1 cellular context compared by ENCODE assay signal in the genomic region with DNA sequence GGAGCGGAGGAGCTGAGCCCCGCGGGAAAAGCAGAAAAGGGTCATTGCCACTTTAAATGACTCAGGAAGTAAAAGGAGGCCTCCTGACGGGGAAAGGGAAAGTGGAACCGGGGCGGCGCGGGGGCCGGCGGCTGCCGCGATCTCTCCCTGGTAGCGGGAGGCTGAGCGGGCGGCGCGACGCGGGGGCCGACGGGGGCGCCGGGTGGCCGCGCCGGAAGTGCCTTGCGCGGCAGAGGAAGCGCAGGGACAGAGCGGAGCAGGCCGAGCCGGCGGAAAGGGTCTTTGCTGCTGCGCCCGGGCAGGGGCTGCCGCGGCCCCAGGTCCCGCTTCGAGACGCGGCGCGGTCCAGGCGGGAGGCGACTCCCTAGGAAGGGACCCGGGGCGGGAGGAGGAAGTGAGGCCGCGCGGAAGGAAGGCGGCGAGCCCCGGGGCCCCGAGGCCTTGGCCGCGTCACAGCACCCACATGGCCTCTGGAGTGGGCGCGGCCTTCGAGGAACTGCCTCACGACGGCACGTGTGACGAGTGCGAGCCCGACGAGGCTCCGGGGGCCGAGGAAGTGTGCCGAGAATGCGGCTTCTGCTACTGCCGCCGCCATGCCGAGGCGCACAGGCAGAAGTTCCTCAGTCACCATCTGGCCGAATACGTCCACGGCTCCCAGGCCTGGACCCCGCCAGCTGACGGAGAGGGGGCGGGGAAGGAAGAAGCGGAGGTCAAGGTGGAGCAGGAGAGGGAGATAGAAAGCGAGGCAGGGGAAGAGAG.
A peak's percentile ranks its signal among the peaks of the same experiment; 100 is the strongest.
TF ChIP-seq lines count a peak whose summit lies in the region.

A gene with protein sequence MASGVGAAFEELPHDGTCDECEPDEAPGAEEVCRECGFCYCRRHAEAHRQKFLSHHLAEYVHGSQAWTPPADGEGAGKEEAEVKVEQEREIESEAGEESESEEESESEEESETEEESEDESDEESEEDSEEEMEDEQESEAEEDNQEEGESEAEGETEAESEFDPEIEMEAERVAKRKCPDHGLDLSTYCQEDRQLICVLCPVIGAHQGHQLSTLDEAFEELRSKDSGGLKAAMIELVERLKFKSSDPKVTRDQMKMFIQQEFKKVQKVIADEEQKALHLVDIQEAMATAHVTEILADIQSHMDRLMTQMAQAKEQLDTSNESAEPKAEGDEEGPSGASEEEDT (plus strand): TSS at position 127 of the 759 bp plus-strand sequence. CDS start 337 bp downstream, at position 464.

TF ChIP-seq in HepG2, 621 proteins besides CTCF, POLR2A, EP300 and RAD21 (continued from another document and continues in another):
- TF ChIP-seq, protein P1, sequence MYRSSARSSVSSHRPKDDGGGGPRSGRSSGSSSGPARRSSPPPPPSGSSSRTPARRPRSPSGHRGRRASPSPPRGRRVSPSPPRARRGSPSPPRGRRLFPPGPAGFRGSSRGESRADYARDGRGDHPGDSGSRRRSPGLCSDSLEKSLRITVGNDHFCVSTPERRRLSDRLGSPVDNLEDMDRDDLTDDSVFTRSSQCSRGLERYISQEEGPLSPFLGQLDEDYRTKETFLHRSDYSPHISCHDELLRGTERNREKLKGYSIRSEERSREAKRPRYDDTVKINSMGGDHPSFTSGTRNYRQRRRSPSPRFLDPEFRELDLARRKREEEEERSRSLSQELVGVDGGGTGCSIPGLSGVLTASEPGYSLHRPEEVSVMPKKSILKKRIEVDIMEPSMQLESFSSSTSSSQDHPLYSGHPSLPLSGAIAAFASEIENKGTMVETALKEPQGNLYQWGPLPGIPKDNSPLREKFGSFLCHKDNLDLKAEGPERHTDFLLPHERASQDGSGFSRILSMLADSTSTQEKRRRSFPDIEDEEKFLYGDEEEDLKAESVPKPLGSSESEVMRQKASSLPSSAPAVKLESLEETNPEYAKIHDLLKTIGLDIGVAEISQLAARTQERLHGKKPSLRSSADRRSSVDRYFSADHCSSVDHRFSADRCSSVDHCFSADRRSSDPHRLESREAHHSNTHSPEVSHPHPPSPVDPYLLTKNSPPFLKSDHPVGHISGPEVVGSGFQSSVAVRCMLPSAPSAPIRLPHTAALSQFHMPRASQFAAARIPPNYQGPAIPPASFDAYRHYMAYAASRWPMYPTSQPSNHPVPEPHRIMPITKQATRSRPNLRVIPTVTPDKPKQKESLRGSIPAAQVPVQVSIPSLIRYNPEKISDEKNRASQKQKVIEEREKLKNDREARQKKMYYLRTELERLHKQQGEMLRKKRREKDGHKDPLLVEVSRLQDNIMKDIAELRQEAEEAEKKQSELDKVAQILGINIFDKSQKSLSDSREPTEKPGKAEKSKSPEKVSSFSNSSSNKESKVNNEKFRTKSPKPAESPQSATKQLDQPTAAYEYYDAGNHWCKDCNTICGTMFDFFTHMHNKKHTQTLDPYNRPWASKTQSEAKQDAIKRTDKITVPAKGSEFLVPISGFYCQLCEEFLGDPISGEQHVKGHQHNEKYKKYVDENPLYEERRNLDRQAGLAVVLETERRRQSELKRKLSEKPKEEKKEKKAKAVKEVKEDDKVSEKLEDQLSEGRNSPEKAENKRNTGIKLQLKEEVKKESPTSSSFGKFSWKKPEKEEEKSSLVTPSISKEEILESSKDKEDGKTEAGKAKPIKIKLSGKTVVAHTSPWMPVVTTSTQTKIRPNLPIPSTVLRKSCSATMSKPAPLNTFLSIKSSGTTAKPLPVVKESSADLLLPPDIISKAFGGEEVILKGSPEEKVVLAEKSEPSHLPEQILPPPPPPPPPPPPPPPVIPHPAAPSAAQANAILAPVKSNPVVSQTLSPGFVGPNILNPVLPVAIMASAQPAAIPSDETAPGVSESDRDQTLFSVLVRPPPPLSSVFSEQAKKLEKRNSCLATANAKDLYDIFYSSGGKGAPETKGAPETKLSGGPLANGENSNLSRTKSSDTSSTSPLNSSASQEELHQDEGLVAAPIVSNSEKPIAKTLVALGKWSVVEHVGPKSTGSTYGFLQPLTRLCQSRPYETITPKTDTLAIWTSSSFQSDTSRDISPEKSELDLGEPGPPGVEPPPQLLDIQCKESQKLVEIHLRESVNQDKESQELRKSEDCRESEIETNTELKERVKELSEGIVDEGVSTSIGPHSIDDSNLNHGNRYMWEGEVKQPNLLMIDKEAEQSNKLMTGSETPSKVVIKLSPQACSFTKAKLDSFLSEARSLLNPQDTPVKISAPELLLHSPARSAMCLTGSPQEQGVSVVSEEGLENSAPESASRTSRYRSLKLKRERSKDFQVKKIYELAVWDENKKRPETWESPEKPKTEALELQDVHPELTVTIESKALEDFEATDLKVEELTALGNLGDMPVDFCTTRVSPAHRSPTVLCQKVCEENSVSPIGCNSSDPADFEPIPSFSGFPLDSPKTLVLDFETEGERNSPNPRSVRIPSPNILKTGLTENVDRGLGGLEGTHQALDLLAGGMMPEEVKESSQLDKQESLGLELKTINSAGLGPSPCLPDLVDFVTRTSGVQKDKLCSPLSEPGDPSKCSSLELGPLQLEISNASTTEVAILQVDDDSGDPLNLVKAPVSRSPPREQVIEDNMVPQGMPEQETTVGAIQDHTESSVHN (CRISPR knock-in tag; IDR thresholded peaks at IDR 0.05): peak; percentile 99
- peak; percentile 97 for TF ChIP-seq ZNF557 (CRISPR knock-in tag; IDR thresholded peaks at IDR 0.05)
- TF ChIP-seq, protein P2, sequence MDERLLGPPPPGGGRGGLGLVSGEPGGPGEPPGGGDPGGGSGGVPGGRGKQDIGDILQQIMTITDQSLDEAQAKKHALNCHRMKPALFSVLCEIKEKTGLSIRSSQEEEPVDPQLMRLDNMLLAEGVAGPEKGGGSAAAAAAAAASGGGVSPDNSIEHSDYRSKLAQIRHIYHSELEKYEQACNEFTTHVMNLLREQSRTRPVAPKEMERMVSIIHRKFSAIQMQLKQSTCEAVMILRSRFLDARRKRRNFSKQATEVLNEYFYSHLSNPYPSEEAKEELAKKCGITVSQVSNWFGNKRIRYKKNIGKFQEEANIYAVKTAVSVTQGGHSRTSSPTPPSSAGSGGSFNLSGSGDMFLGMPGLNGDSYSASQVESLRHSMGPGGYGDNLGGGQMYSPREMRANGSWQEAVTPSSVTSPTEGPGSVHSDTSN (CRISPR knock-in tag; IDR thresholded peaks at IDR 0.05): no peak
- peak; percentile 73; the same call in 1 of the 2 replicates for TF ChIP-seq ZNF3 (CRISPR knock-in tag; IDR thresholded peaks at IDR 0.05)
- no peak for TF ChIP-seq FOXA1 (IDR thresholded peaks at IDR 0.05)
- no peak for TF ChIP-seq FOXA1 (CRISPR knock-in tag; IDR thresholded peaks at IDR 0.05)
- no peak for TF ChIP-seq SYNCRIP (IDR thresholded peaks at IDR 0.05; ENCODE audit: insufficient read depth, low read depth, low read length)
- TF ChIP-seq ZNF20 (CRISPR knock-in tag; IDR thresholded peaks at IDR 0.05): peak; percentile 78
- peak; percentile 50 for TF ChIP-seq SAP130 (CRISPR knock-in tag; IDR thresholded peaks at IDR 0.05; ENCODE audit: low read depth)
- TF ChIP-seq, protein P3, sequence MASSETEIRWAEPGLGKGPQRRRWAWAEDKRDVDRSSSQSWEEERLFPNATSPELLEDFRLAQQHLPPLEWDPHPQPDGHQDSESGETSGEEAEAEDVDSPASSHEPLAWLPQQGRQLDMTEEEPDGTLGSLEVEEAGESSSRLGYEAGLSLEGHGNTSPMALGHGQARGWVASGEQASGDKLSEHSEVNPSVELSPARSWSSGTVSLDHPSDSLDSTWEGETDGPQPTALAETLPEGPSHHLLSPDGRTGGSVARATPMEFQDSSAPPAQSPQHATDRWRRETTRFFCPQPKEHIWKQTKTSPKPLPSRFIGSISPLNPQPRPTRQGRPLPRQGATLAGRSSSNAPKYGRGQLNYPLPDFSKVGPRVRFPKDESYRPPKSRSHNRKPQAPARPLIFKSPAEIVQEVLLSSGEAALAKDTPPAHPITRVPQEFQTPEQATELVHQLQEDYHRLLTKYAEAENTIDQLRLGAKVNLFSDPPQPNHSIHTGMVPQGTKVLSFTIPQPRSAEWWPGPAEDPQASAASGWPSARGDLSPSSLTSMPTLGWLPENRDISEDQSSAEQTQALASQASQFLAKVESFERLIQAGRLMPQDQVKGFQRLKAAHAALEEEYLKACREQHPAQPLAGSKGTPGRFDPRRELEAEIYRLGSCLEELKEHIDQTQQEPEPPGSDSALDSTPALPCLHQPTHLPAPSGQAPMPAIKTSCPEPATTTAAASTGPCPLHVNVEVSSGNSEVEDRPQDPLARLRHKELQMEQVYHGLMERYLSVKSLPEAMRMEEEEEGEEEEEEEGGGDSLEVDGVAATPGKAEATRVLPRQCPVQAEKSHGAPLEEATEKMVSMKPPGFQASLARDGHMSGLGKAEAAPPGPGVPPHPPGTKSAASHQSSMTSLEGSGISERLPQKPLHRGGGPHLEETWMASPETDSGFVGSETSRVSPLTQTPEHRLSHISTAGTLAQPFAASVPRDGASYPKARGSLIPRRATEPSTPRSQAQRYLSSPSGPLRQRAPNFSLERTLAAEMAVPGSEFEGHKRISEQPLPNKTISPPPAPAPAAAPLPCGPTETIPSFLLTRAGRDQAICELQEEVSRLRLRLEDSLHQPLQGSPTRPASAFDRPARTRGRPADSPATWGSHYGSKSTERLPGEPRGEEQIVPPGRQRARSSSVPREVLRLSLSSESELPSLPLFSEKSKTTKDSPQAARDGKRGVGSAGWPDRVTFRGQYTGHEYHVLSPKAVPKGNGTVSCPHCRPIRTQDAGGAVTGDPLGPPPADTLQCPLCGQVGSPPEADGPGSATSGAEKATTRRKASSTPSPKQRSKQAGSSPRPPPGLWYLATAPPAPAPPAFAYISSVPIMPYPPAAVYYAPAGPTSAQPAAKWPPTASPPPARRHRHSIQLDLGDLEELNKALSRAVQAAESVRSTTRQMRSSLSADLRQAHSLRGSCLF (CRISPR knock-in tag; IDR thresholded peaks at IDR 0.05; ENCODE audit: borderline replicate concordance): peak; percentile 97
- TF ChIP-seq KDM2A (CRISPR knock-in tag; IDR thresholded peaks at IDR 0.05; ENCODE audit: borderline replicate concordance, low read depth): peak; percentile 75; the same call in 1 of the 2 replicates
- TF ChIP-seq PITX1 (CRISPR knock-in tag; IDR thresholded peaks at IDR 0.05): peak; percentile 31; the same call in 1 of the 2 replicates
- TF ChIP-seq NR1H2 (CRISPR knock-in tag; IDR thresholded peaks at IDR 0.05; ENCODE audit: borderline replicate concordance, low read depth): peak; percentile 99
- TF ChIP-seq ATM (IDR thresholded peaks at IDR 0.05; ENCODE audit: borderline replicate concordance): no peak
- TF ChIP-seq, protein P4, sequence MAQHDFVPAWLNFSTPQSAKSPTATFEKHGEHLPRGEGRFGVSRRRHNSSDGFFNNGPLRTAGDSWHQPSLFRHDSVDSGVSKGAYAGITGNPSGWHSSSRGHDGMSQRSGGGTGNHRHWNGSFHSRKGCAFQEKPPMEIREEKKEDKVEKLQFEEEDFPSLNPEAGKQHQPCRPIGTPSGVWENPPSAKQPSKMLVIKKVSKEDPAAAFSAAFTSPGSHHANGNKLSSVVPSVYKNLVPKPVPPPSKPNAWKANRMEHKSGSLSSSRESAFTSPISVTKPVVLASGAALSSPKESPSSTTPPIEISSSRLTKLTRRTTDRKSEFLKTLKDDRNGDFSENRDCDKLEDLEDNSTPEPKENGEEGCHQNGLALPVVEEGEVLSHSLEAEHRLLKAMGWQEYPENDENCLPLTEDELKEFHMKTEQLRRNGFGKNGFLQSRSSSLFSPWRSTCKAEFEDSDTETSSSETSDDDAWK (CRISPR knock-in tag; IDR thresholded peaks at IDR 0.05): no peak
- TF ChIP-seq ATF7 (IDR thresholded peaks at IDR 0.05): no peak
- TF ChIP-seq ATF7 (CRISPR knock-in tag; IDR thresholded peaks at IDR 0.05): peak; percentile 91
- TF ChIP-seq, protein P5, sequence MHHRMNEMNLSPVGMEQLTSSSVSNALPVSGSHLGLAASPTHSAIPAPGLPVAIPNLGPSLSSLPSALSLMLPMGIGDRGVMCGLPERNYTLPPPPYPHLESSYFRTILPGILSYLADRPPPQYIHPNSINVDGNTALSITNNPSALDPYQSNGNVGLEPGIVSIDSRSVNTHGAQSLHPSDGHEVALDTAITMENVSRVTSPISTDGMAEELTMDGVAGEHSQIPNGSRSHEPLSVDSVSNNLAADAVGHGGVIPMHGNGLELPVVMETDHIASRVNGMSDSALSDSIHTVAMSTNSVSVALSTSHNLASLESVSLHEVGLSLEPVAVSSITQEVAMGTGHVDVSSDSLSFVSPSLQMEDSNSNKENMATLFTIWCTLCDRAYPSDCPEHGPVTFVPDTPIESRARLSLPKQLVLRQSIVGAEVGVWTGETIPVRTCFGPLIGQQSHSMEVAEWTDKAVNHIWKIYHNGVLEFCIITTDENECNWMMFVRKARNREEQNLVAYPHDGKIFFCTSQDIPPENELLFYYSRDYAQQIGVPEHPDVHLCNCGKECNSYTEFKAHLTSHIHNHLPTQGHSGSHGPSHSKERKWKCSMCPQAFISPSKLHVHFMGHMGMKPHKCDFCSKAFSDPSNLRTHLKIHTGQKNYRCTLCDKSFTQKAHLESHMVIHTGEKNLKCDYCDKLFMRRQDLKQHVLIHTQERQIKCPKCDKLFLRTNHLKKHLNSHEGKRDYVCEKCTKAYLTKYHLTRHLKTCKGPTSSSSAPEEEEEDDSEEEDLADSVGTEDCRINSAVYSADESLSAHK (CRISPR knock-in tag; IDR thresholded peaks at IDR 0.05; ENCODE audit: borderline replicate concordance): no peak
- no peak for TF ChIP-seq GFI1 (CRISPR knock-in tag; IDR thresholded peaks at IDR 0.05; ENCODE audit: borderline replicate concordance)
- TF ChIP-seq, protein P6, sequence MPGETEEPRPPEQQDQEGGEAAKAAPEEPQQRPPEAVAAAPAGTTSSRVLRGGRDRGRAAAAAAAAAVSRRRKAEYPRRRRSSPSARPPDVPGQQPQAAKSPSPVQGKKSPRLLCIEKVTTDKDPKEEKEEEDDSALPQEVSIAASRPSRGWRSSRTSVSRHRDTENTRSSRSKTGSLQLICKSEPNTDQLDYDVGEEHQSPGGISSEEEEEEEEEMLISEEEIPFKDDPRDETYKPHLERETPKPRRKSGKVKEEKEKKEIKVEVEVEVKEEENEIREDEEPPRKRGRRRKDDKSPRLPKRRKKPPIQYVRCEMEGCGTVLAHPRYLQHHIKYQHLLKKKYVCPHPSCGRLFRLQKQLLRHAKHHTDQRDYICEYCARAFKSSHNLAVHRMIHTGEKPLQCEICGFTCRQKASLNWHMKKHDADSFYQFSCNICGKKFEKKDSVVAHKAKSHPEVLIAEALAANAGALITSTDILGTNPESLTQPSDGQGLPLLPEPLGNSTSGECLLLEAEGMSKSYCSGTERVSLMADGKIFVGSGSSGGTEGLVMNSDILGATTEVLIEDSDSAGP (CRISPR knock-in tag; IDR thresholded peaks at IDR 0.05; ENCODE audit: borderline replicate concordance): peak; percentile 99
- TF ChIP-seq TBX3 (IDR thresholded peaks at IDR 0.05; ENCODE audit: borderline replicate concordance): no peak; the same call in 1 of the 2 replicates
- TF ChIP-seq HNRNPL (IDR thresholded peaks at IDR 0.05; ENCODE audit: low read depth, low read length): no peak
- peak; percentile 94 for TF ChIP-seq ZNF564 (CRISPR knock-in tag; IDR thresholded peaks at IDR 0.05)
- TF ChIP-seq SRSF1 (optimal IDR thresholded peaks at IDR 0.05; ENCODE audit: low read depth, low read length): no peak
- TF ChIP-seq ARHGAP35 (CRISPR knock-in tag; IDR thresholded peaks at IDR 0.05; ENCODE audit: borderline replicate concordance): peak; percentile 99
- peak; percentile 98 for TF ChIP-seq ARID2 (CRISPR knock-in tag; IDR thresholded peaks at IDR 0.05; ENCODE audit: borderline replicate concordance)
- peak; percentile 95; the same call in 1 of the 2 replicates for TF ChIP-seq ZNF660 (CRISPR knock-in tag; IDR thresholded peaks at IDR 0.05; ENCODE audit: borderline replicate concordance, low read depth)
- peak; percentile 97; the same call in 1 of the 2 replicates for TF ChIP-seq ZNF737 (CRISPR knock-in tag; IDR thresholded peaks at IDR 0.05; ENCODE audit: borderline replicate concordance)
- peak; percentile 92; the same call in 1 of the 2 replicates for TF ChIP-seq ZSCAN30 (CRISPR knock-in tag; IDR thresholded peaks at IDR 0.05)
- TF ChIP-seq ZNF17 (CRISPR knock-in tag; IDR thresholded peaks at IDR 0.05): no peak
- peak; percentile 82 for TF ChIP-seq ZFP37 (CRISPR knock-in tag; IDR thresholded peaks at IDR 0.05; ENCODE audit: borderline replicate concordance)
- no peak for TF ChIP-seq SSRP1 (CRISPR knock-in tag; IDR thresholded peaks at IDR 0.05)
- TF ChIP-seq REPIN1 (CRISPR knock-in tag; IDR thresholded peaks at IDR 0.05; ENCODE audit: borderline replicate concordance, low read depth): peak; percentile 87
